Comparison of ENCODE assay signal across 18 cellular contexts in genomic region chr7:138244606-138245005, GRCh38.
A peak's percentile ranks its signal among the peaks of the same experiment; 100 is the strongest.
DNase-seq lines count a peak whose midpoint lies in the region; ATAC-seq, FAIRE-seq and TF ChIP-seq lines count a peak whose summit lies in the region.
"Had no signal": no experiment of that assay in that cellular context is flagged by ENCODE, and none has a peak within 500 bp of the region (broad histone marks: within the 10 kb centered on the region; RNA-seq: fewer than 3 reads in every experiment).

No MANE protein-coding gene starts in this region.

- peaks cover 47 to 50% of the 10 kb centered on the region in 2 experiments for H3K4me1 Mint-ChIP-seq in H9
- H3K4me1 Mint-ChIP-seq: CD4-positive, CD25-positive, alpha-beta regulatory T cell; IgD-negative memory B cell had no signal

- no peak overlapping the region for H3K4me2 ChIP-seq in H9 (ENCODE audit: insufficient read depth, insufficient read length, low read length)
- no peak overlapping the region for H3K4me2 ChIP-seq in K562 (ENCODE audit: insufficient read depth, low read length)
- peak overlapping the region; percentile 54; the same call in 1 of the 2 replicates for H3K4me2 ChIP-seq in HepG2 (ENCODE audit: low read depth, low read length)
- no peak overlapping the region for H3K4me2 ChIP-seq in smooth muscle cell

- H3K27me3 ChIP-seq in H9 (ENCODE audit: insufficient read depth, low read length) (no peaks in the 10 kb centered on the region), K562 (ENCODE audit: control insufficient read depth in 2 of 2, insufficient read depth in 2 of 2, low read length in 2 of 2) (no peaks in the 10 kb centered on the region), HepG2 (ENCODE audit: control insufficient read depth in 1 of 2, insufficient read depth in 2 of 2, low read length in 2 of 2) (no peaks in the 10 kb centered on the region), smooth muscle cell (ENCODE audit: low read depth) (no peaks in the 10 kb centered on the region)

- H3K4me3 ChIP-seq in K562 (no peak overlapping the region), HepG2 (replicated peaks in 1 of 3; ENCODE audit: insufficient read depth in 1 of 3, low read depth in 2 of 3, low read length in 3 of 3) (no peak overlapping the region), smooth muscle cell (no peak overlapping the region)

- no peaks in the 10 kb centered on the region for H3K9me3 ChIP-seq in H9 (ENCODE audit: control insufficient read depth, low read depth, low read length)
- peaks cover 6% of the 10 kb centered on the region for H3K9me3 ChIP-seq in K562 (replicated peaks; ENCODE audit: control insufficient read depth, insufficient read depth, low read depth, low read length)
- H3K9me3 ChIP-seq in HepG2 (ENCODE audit: low read length): peaks cover 18% of the 10 kb centered on the region
- no peaks in the 10 kb centered on the region for H3K9me3 ChIP-seq in smooth muscle cell (replicated peaks; ENCODE audit: low read depth)

- no peak overlapping the region for H4K8ac ChIP-seq in H9 (replicated peaks; ENCODE audit: insufficient read length, low read depth, low read length)

- H2BK15ac ChIP-seq in H9 (ENCODE audit: low read depth, low read length): no peak overlapping the region

- intact Hi-C loops in K562 (cut with micrococcal nuclease) (no loop called here), HepG2 (cut with micrococcal nuclease; ENCODE audit: unreplicated experiment) (no loop called here)

- H3K79me1 ChIP-seq in H9 (ENCODE audit: insufficient read depth, low read depth, low read length, poor library complexity, severe bottlenecking): no peaks in the 10 kb centered on the region

- H2AFZ ChIP-seq in H9 (ENCODE audit: low read length): no peak overlapping the region
- no peak overlapping the region for H2AFZ ChIP-seq in K562 (ENCODE audit: low read depth, low read length)
- no peak overlapping the region for H2AFZ ChIP-seq in HepG2 (ENCODE audit: low read length)
- H2AFZ ChIP-seq in smooth muscle cell (ENCODE audit: low read depth): peak overlapping the region; percentile 36

- in situ Hi-C loops in K562 (cut with MboI) (no loop called here), HepG2 (cut with HindIII; ENCODE audit: extremely low pct_ligation_motif_present, low pct_unique_long_range_greater_than_20kb) (no loop called here)

- no peak overlapping the region for H3K23ac ChIP-seq in H9 (ENCODE audit: insufficient read length, low read depth, low read length)

- H3K36me3 Mint-ChIP-seq in H9 (ENCODE audit: insufficient read depth in 1 of 3, low read depth in 3 of 3): peaks cover 0 to 16% (median 6%) of the 10 kb centered on the region in 3 experiments; a peak in 4 of 7 replicates
- H3K36me3 Mint-ChIP-seq: CD4-positive, CD25-positive, alpha-beta regulatory T cell had no signal

- H3K18ac ChIP-seq in H9 (ENCODE audit: insufficient read length, low read depth, low read length): peak overlapping the region; percentile 90

- H3K23me2 ChIP-seq in H9 (ENCODE audit: insufficient read length, low read depth, low read length, poor library complexity, severe bottlenecking): no peaks in the 10 kb centered on the region

- POLR2A ChIA-PET in K562 (lab: Yijun Ruan, JAX) (no interaction called here), HepG2 (lab: Yijun Ruan, JAX) (interaction anchor here (1.0 to 2.2 kb wide), 9 partner anchors 10 to 215 kb away, joined by 3 to 18 read pairs (median 5); partner anchors contain the start of gene TRIM24)

- no peak overlapping the region for H3K14ac ChIP-seq in H9 (ENCODE audit: insufficient read depth, low read length)

- H3K56ac ChIP-seq in H9 (ENCODE audit: insufficient read length, low read depth, low read length): no peak overlapping the region

- H3K9ac ChIP-seq in H9 (ENCODE audit: extremely low read depth, insufficient read length, low read length): no peak overlapping the region
- H3K9ac ChIP-seq in K562 (ENCODE audit: insufficient read depth in 1 of 2, low read depth in 2 of 2, low read length in 2 of 2): no peak overlapping the region
- peak overlapping the region; percentile 58 for H3K9ac ChIP-seq in HepG2 (ENCODE audit: insufficient read depth, low read depth, low read length)
- H3K9ac ChIP-seq in smooth muscle cell (ENCODE audit: low read depth): no peak overlapping the region

- H2BK20ac ChIP-seq in H9 (ENCODE audit: low read depth, low read length, poor library complexity, severe bottlenecking): no peak overlapping the region

- peak overlapping the region; percentile 69 for H2BK5ac ChIP-seq in H9 (ENCODE audit: insufficient read length, low read length)

- H3K4me1 ChIP-seq in H9 (ENCODE audit: insufficient read depth, low read length): peaks cover 3% of the 10 kb centered on the region; the same call in 1 of the 2 replicates
- peaks cover 0 to 6% of the 10 kb centered on the region in 2 experiments; a peak in 2 of 5 replicates for H3K4me1 ChIP-seq in K562 (replicated peaks in 1 of 2; ENCODE audit: control insufficient read depth in 2 of 2, insufficient read depth in 2 of 2, low read length in 2 of 2)
- peaks cover 54% of the 10 kb centered on the region for H3K4me1 ChIP-seq in HepG2 (ENCODE audit: insufficient read depth, low read length)
- peaks cover 56% of the 10 kb centered on the region for H3K4me1 ChIP-seq in smooth muscle cell (ENCODE audit: low read depth)
- H3K4me1 ChIP-seq: Caco-2 had no signal

- H4K20me1 ChIP-seq in H9 (ENCODE audit: control insufficient read depth, insufficient read depth, insufficient read length): no peaks in the 10 kb centered on the region
- H4K20me1 ChIP-seq in K562 (replicated peaks; ENCODE audit: control insufficient read depth, insufficient read depth, low read length): no peaks in the 10 kb centered on the region
- no peaks in the 10 kb centered on the region for H4K20me1 ChIP-seq in HepG2 (ENCODE audit: insufficient read depth, low read length)
- H4K20me1 ChIP-seq in smooth muscle cell (ENCODE audit: low read depth): no peaks in the 10 kb centered on the region

- no TSS peak for BruUV-seq in K562 (replicated peaks; lab: Mats Ljungman, UMichigan)
- BruUV-seq in HepG2 (replicated peaks; lab: Mats Ljungman, UMichigan): TSS peak; percentile 63

- peak overlapping the region in 1 of 2 experiments; percentile 15; a peak in 1 of 5 replicates for H3K4me3 Mint-ChIP-seq in H9
- H3K4me3 Mint-ChIP-seq: CD4-positive, CD25-positive, alpha-beta regulatory T cell; IgD-negative memory B cell had no signal

- TF ChIP-seq EP300 in K562 (IDR thresholded peaks at IDR 0.05; ENCODE audit: low read length): no peak
- no peak for TF ChIP-seq EP300 in HepG2 (IDR thresholded peaks at IDR 0.05; ENCODE audit: low read depth in 2 of 2, low read length in 2 of 2)
- no peak for TF ChIP-seq EP300 in HepG2 (CRISPR knock-in tag; IDR thresholded peaks at IDR 0.05; ENCODE audit: borderline replicate concordance)

- FAIRE-seq in K562 (lab: Jason Lieb, UNC) (peak; percentile 26), HepG2 (lab: Jason Lieb, UNC) (no peak)
- FAIRE-seq: RCC 7860 had no signal

- H3K27me3 Mint-ChIP-seq in H9 (ENCODE audit: low read depth): no peaks in the 10 kb centered on the region
- H3K27me3 Mint-ChIP-seq: IgD-negative memory B cell had no signal

- no peak for ATAC-seq in K562
- no peak for ATAC-seq in HepG2
- no peak for ATAC-seq in HG03565 (IDR thresholded peaks at IDR 0.05; ENCODE audit: unreplicated experiment)
- ATAC-seq: SK-N-SH treated with all-trans-retinoic acid at 6 μM for 48 hours had no signal

- TF ChIP-seq POLR2A in K562 (conservative IDR thresholded peaks at IDR 0.05) (no peak), HepG2 (IDR thresholded peaks at IDR 0.05; ENCODE audit: insufficient read depth in 1 of 2, low read depth in 2 of 2, low read length in 2 of 2) (no peak)

- H3K27ac ChIP-seq in H9 (ENCODE audit: insufficient read length, low read depth, low read length) (peak overlapping the region; percentile 17), K562 (ENCODE audit: extremely low read depth, low read depth, low read length) (no peak overlapping the region), HepG2 (ENCODE audit: extremely low read length, insufficient read depth, low read length) (peak overlapping the region; percentile 80), smooth muscle cell (ENCODE audit: low read depth) (peak overlapping the region; percentile 77)

- H3K27ac Mint-ChIP-seq in H9: peak overlapping the region; percentile 74 to 100 (median 99)
- H3K27ac Mint-ChIP-seq: CD4-positive, CD25-positive, alpha-beta regulatory T cell; IgD-negative memory B cell had no signal

- CTCF ChIA-PET in K562 (lab: Yijun Ruan, JAX; ENCODE audit: low intra/inter-chr PET ratio) (no interaction called here), HepG2 (lab: Yijun Ruan, JAX; ENCODE audit: low intra/inter-chr PET ratio, low total read pairs) (no interaction called here)

- no peak for DNase-seq in H9
- no peak for DNase-seq in K562 (ENCODE audit: extremely low read depth in 1 of 4, low spot score in 3 of 4)
- no peak for DNase-seq in HepG2 (ENCODE audit: low spot score)
- DNase-seq in smooth muscle cell (lab: John Stamatoyannopoulos, UW; ENCODE audit: unreplicated experiment): no peak
- DNase-seq in stimulated activated CD4-positive, alpha-beta T cell treated with anti-CD3 and anti-CD28 coated beads, Interleukin-2, amount 100 ng/mL, for 24 hours: no peak
- no peak for DNase-seq in stimulated activated CD4-positive, alpha-beta T cell treated with anti-CD3 and anti-CD28 coated beads, Interleukin-4, amount 100 ng/mL, for 1 hour
- DNase-seq: ACHN; AML-193; Caco-2; CD4-positive, CD25-positive, alpha-beta regulatory T cell; HCEC 1CT; NCI-H187; NCI-H69; SHP77 had no signal

- peaks cover 2 to 5% of the 10 kb centered on the region in 2 experiments; a peak in 3 of 5 replicates for H3K9me3 Mint-ChIP-seq in H9

- H4K5ac ChIP-seq in H9 (ENCODE audit: insufficient read length, low read depth, low read length): no peak overlapping the region

- H3K4ac ChIP-seq in H9 (ENCODE audit: low read depth, low read length): no peak overlapping the region

- H3T11ph ChIP-seq in H9 (ENCODE audit: low read length): no peak overlapping the region

- no peaks in the 10 kb centered on the region for H3K9me1 ChIP-seq in K562 (ENCODE audit: control insufficient read depth, insufficient read depth, low read length)

- peak overlapping the region; percentile 96 for H4K91ac ChIP-seq in H9 (ENCODE audit: insufficient read length, low read depth, low read length)

- no CpG with 5 or more reads among the region's 5 CpGs for WGBS in H9 (ENCODE audit: extremely low coverage, insufficient read length, low lambda C conversion rate)
- 23% methylated on average over 5 of the region's 5 CpGs for WGBS in K562 (ENCODE audit: insufficient coverage, low coverage, missing lambda C conversion rate)
- WGBS in HepG2 (ENCODE audit: low lambda C conversion rate): 86% methylated on average over 5 of the region's 5 CpGs
- 66% methylated on average over 5 of the region's 5 CpGs for WGBS in smooth muscle cell (ENCODE audit: low lambda C conversion rate)

- peaks cover 19% of the 10 kb centered on the region for H3F3A ChIP-seq in smooth muscle cell (ENCODE audit: low read depth)

- no peak for TF ChIP-seq CTCF in H9 (conservative IDR thresholded peaks at IDR 0.05)
- no peak for TF ChIP-seq CTCF in K562 (IDR thresholded peaks at IDR 0.05 in 2 of 3, conservative IDR thresholded peaks at IDR 0.05 in 1 of 3; ENCODE audit: insufficient read depth in 2 of 3, low read depth in 1 of 3, low read length in 3 of 3)
- no peak for TF ChIP-seq CTCF in HepG2 (CRISPR knock-in tag; IDR thresholded peaks at IDR 0.05)
- TF ChIP-seq CTCF in smooth muscle cell (IDR thresholded peaks at IDR 0.05; ENCODE audit: borderline replicate concordance, insufficient read depth, poor library complexity, severe bottlenecking): no peak

- H3K79me2 ChIP-seq in H9 (ENCODE audit: insufficient read depth, low read length) (no peaks in the 10 kb centered on the region), K562 (ENCODE audit: control insufficient read depth, insufficient read depth, low read length) (no peaks in the 10 kb centered on the region), HepG2 (ENCODE audit: insufficient read depth, low read length) (no peaks in the 10 kb centered on the region), smooth muscle cell (ENCODE audit: low read depth) (no peaks in the 10 kb centered on the region)

- TF ChIP-seq RAD21 in K562 (CRISPR knock-in tag; conservative IDR thresholded peaks at IDR 0.05 in 1 of 2, IDR thresholded peaks at IDR 0.05 in 1 of 2) (no peak), HepG2 (CRISPR knock-in tag; IDR thresholded peaks at IDR 0.05) (no peak)

- no peak overlapping the region for H2BK120ac ChIP-seq in H9 (ENCODE audit: low read depth, low read length, poor library complexity, severe bottlenecking)

- peak overlapping the region; percentile 98 for H2BK12ac ChIP-seq in H9 (ENCODE audit: insufficient read length, low read depth, low read length)

- H3K36me3 ChIP-seq in K562 (ENCODE audit: control insufficient read depth, insufficient read depth, low read length) (no peaks in the 10 kb centered on the region), HepG2 (replicated peaks in 1 of 2; ENCODE audit: control insufficient read depth in 1 of 2, insufficient read depth in 2 of 2, low read length in 2 of 2) (no peaks in the 10 kb centered on the region), smooth muscle cell (ENCODE audit: low read depth) (no peaks in the 10 kb centered on the region)

- peak overlapping the region; percentile 62 for H2AK5ac ChIP-seq in H9 (ENCODE audit: insufficient read length, low read length)
